Comparison of ENCODE assay signal across 8 cellular contexts in the genomic region with DNA sequence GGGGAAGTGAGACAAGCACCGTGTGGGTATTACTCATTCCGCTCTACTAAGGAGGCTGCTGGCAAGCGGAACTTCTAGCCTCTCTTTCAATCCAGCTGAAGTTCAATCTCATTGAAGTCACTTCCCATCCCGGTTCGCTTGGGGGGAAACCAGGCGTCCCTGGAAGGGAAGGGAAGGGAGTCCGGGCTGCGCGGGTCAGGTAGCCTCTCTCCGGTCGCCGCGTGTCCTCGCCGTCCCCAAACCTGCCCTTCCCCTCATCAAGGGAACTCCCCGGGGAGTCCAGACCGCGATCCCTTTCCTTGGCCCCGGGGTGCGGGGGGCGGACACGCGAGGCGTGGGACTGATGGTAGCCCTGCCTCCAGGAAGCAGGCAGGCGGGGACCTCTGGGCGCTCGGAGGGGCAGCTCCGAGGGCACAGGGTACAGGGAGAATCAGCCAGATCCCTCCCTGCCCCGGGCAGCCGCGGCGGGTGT. TPM values are rescaled to one million over a fixed set of nuclear protein-coding genes. Genes with fewer than 3 reads are reported as not detected.
DNase-seq lines count a peak whose midpoint lies in the region; ATAC-seq and TF ChIP-seq lines count a peak whose summit lies in the region.

No MANE protein-coding gene starts in this region.

- intact Hi-C loops in left colon (cut with DNase I, micrococcal nuclease) = loop anchor here in 1 of 2 donors (5.0 kb wide), 1 partner anchor 286 kb away; a partner anchor contains a TSS

- peaks cover 66% of the 10 kb centered on the region for H3K27me3 Mint-ChIP-seq in WTC11 (ENCODE audit: low read depth)

- no peaks in the 10 kb centered on the region for H3K36me3 Mint-ChIP-seq in WTC11

- H3K4me3 ChIP-seq in Karpas-422 (ENCODE audit: low read length) = peak overlapping the region; percentile 89

- 0 out of 2 replicates have a peak, but pooled peaks cover 3% of the 10 kb centered on the region for H4K20me1 ChIP-seq in Karpas-422 (ENCODE audit: insufficient read depth, low read depth, low read length)

- H3K27ac ChIP-seq in Karpas-422 (ENCODE audit: low read length) = peak overlapping the region; percentile 86

- TF ChIP-seq POLR2A in GM10847 (IDR thresholded peaks at IDR 0.05; ENCODE audit: extremely low read depth, insufficient read length) = peak; percentile 38

- H3K4me3 Mint-ChIP-seq in WTC11 = peak overlapping the region; percentile 97

- H3K79me2 ChIP-seq in Karpas-422 (ENCODE audit: low read length) = peaks cover 85% of the 10 kb centered on the region

- no peaks in the 10 kb centered on the region for H3K9me3 ChIP-seq in Karpas-422 (ENCODE audit: low read length)

- H3K36me3 ChIP-seq in Karpas-422 (ENCODE audit: insufficient read depth, low read length) = no peaks in the 10 kb centered on the region

- H3K27me3 ChIP-seq in Karpas-422 (ENCODE audit: low read length) = no peaks in the 10 kb centered on the region

- H3K4me2 ChIP-seq in Karpas-422 (ENCODE audit: low read depth, low read length, poor library complexity, severe bottlenecking) = peak overlapping the region; percentile 83

- POLR2A ChIA-PET in WTC11 (lab: Charles Lee) = interaction anchor here (1.0 kb wide), 1 partner anchor 28 kb away, joined by 3 read pairs; no protein-coding TSS in a partner anchor

- H3K4me1 ChIP-seq in Karpas-422 (ENCODE audit: low read length) = peaks cover 41% of the 10 kb centered on the region

- peaks cover 19% of the 10 kb centered on the region for H3K4me1 Mint-ChIP-seq in WTC11

- DNase-seq in Karpas-422 (peak; percentile 94), WTC11 (ENCODE audit: low spot score) (peak; percentile 20), cerebellum (ENCODE audit: low spot score) (peak; percentile 41), left colon (no peak), NCI-H526 treated with DMSO at 0.1 percent for 48 hours (lab: John Stamatoyannopoulos, UW) (no peak)
- DNase-seq in stimulated activated CD4-positive, alpha-beta T cell treated with anti-CD3 and anti-CD28 coated beads, Interleukin-4, amount 100 ng/mL, for 4 hours = peak; percentile 49 to 58

- H3K9me3 Mint-ChIP-seq in WTC11 = no peaks in the 10 kb centered on the region

- H2AFZ ChIP-seq in Karpas-422 (ENCODE audit: low read length) = peak overlapping the region; percentile 27; the same call in 1 of the 2 replicates

- no peak overlapping the region for H3K27ac Mint-ChIP-seq in WTC11

- no peak for TF ChIP-seq CTCF in WTC11 (IDR thresholded peaks at IDR 0.05)

- peak overlapping the region; percentile 93 for H3K9ac ChIP-seq in Karpas-422 (ENCODE audit: low read length)

- CTCF ChIA-PET in WTC11 (lab: Charles Lee) = interaction anchor here (0.6 to 1.1 kb wide), 2 partner anchors 330 to 534 kb away, joined by 3 to 8 read pairs; no protein-coding TSS in a partner anchor

- ATAC-seq in GM21825 (IDR thresholded peaks at IDR 0.05; ENCODE audit: unreplicated experiment) (peak; percentile 57), WTC11 (peak; percentile 54), left colon (peak; percentile 79)

- no peaks in the 10 kb centered on the region for H3K9me2 ChIP-seq in Karpas-422 (replicated peaks; ENCODE audit: insufficient read depth, low read length)

TF ChIP-seq in WTC11, 78 proteins besides CTCF, POLR2A, EP300 and RAD21:
- TF ChIP-seq ZNF121 (CRISPR knock-in tag; IDR thresholded peaks at IDR 0.05) (no peak), JAZF1 (CRISPR knock-in tag; IDR thresholded peaks at IDR 0.05) (no peak)
- TF ChIP-seq, protein P1, sequence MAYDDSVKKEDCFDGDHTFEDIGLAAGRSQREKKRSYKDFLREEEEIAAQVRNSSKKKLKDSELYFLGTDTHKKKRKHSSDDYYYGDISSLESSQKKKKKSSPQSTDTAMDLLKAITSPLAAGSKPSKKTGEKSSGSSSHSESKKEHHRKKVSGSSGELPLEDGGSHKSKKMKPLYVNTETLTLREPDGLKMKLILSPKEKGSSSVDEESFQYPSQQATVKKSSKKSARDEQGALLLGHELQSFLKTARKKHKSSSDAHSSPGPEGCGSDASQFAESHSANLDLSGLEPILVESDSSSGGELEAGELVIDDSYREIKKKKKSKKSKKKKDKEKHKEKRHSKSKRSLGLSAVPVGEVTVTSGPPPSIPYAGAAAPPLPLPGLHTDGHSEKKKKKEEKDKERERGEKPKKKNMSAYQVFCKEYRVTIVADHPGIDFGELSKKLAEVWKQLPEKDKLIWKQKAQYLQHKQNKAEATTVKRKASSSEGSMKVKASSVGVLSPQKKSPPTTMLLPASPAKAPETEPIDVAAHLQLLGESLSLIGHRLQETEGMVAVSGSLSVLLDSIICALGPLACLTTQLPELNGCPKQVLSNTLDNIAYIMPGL (CRISPR knock-in tag; IDR thresholded peaks at IDR 0.05) = peak; percentile 37; the same call in 1 of the 2 replicates
- TF ChIP-seq, protein P2, sequence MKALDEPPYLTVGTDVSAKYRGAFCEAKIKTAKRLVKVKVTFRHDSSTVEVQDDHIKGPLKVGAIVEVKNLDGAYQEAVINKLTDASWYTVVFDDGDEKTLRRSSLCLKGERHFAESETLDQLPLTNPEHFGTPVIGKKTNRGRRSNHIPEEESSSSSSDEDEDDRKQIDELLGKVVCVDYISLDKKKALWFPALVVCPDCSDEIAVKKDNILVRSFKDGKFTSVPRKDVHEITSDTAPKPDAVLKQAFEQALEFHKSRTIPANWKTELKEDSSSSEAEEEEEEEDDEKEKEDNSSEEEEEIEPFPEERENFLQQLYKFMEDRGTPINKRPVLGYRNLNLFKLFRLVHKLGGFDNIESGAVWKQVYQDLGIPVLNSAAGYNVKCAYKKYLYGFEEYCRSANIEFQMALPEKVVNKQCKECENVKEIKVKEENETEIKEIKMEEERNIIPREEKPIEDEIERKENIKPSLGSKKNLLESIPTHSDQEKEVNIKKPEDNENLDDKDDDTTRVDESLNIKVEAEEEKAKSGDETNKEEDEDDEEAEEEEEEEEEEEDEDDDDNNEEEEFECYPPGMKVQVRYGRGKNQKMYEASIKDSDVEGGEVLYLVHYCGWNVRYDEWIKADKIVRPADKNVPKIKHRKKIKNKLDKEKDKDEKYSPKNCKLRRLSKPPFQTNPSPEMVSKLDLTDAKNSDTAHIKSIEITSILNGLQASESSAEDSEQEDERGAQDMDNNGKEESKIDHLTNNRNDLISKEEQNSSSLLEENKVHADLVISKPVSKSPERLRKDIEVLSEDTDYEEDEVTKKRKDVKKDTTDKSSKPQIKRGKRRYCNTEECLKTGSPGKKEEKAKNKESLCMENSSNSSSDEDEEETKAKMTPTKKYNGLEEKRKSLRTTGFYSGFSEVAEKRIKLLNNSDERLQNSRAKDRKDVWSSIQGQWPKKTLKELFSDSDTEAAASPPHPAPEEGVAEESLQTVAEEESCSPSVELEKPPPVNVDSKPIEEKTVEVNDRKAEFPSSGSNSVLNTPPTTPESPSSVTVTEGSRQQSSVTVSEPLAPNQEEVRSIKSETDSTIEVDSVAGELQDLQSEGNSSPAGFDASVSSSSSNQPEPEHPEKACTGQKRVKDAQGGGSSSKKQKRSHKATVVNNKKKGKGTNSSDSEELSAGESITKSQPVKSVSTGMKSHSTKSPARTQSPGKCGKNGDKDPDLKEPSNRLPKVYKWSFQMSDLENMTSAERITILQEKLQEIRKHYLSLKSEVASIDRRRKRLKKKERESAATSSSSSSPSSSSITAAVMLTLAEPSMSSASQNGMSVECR (CRISPR knock-in tag; IDR thresholded peaks at IDR 0.05; ENCODE audit: borderline replicate concordance) = 0 out of 2 replicates have a peak, but pooled peaks have one; percentile 33
- TF ChIP-seq, protein P3, sequence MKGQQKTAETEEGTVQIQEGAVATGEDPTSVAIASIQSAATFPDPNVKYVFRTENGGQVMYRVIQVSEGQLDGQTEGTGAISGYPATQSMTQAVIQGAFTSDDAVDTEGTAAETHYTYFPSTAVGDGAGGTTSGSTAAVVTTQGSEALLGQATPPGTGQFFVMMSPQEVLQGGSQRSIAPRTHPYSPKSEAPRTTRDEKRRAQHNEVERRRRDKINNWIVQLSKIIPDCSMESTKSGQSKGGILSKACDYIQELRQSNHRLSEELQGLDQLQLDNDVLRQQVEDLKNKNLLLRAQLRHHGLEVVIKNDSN (CRISPR knock-in tag; IDR thresholded peaks at IDR 0.05) = peak; percentile 25; the same call in 1 of the 2 replicates

RNA-seq across cellular contexts. Expression of a gene that starts 0.6 kb away (rescaled TPM):
- total RNA-seq in Karpas-422 (2014; rRNA removed; shearing (Covaris generic); ENCODE audit: low replicate concordance) = 49.5 and 53.9 TPM in 2 replicates
- 0.18 to 0.39 TPM (median 0.34 TPM) in 3 replicates for total RNA-seq in WTC11 (2021)
- total RNA-seq in cerebellum = 127 TPM
- 10 to 100 TPM in 1 of 2 donors, 1 to 10 TPM in 1; 8.5 to 24.9 TPM for total RNA-seq in left colon

Comparison
In these comparisons a context has a peak if more than half of its experiments do, and no peak if none do; other contexts are left out.
1. DNase-seq: peak in Karpas-422 (single experiment), WTC11 (single experiment), cerebellum (single experiment) and stimulated activated CD4-positive, alpha-beta T cell treated with anti-CD3 and anti-CD28 coated beads, Interleukin-4, amount 100 ng/mL, for 4 hours (2 of 2); none in left colon (0 of 2) and NCI-H526 treated with DMSO at 0.1 percent for 48 hours (single experiment).
2. Peak in every context shown above with its lines, with median percentiles within 50 percentile points of each other: ATAC-seq.